ENCODE assay signal across 14 cellular contexts in genomic region chr6:66926060-66926459, GRCh38.
DNase-seq lines count a peak whose midpoint lies in the region; ATAC-seq and TF ChIP-seq lines count a peak whose summit lies in the region.
"Had no signal": no experiment of that assay in that cellular context is flagged by ENCODE, and none has a peak within 500 bp of the region (broad histone marks: within the 10 kb centered on the region; RNA-seq: fewer than 3 reads in every experiment).

No MANE protein-coding gene starts in this region.

- H3K9me2 ChIP-seq in OCI-LY1 (ENCODE audit: low read depth, low read length): no peaks in the 10 kb centered on the region

- peaks cover 14 to 44% (median 27%) of the 10 kb centered on the region in 5 donors for H3K9me3 Mint-ChIP-seq in CD8-positive, alpha-beta memory T cell

- TF ChIP-seq CTCF in OCI-LY1 (IDR thresholded peaks at IDR 0.05; ENCODE audit: low read length) (peak; percentile 58), choroid plexus epithelial cell (conservative IDR thresholded peaks at IDR 0.05; ENCODE audit: low read depth, low read length) (peak; percentile 29), thyroid gland (IDR thresholded peaks at IDR 0.05) (no peak)

- DNase-seq in A172 (ENCODE audit: low spot score) (peak; percentile 65), HS-27A (ENCODE audit: low read depth) (peak; percentile 36), choroid plexus epithelial cell (ENCODE audit: low read depth) (peak; percentile 56), thyroid gland (no peak), NCI-H345 (lab: John Stamatoyannopoulos, UW) (no peak)
- no peak for DNase-seq in CD8-positive, alpha-beta memory T cell
- DNase-seq: activated CD4-positive, alpha-beta T cell treated with anti-CD3 and anti-CD28 coated beads for 48 hours; left cardiac atrium; NCI-H1417 treated with DMSO at 0.1 percent for 48 hours; stimulated activated naive CD4-positive, alpha-beta T cell treated with Interleukin-2 at 50 U/mL for 16 hours had no signal

- POLR2A ChIA-PET in CD8-positive, alpha-beta memory T cell (lab: Charles Lee): no interaction called here

- intact Hi-C loops in thyroid gland (cut with DNase I): no loop called here

- H3K9me3 ChIP-seq in OCI-LY1 (ENCODE audit: low read length): peaks cover 3% of the 10 kb centered on the region; the same call in 1 of the 2 replicates
- peaks cover 13% of the 10 kb centered on the region for H3K9me3 ChIP-seq in CD8-positive, alpha-beta memory T cell (ENCODE audit: low read length)
- no peaks in the 10 kb centered on the region for H3K9me3 ChIP-seq in thyroid gland

- H3K36me3 ChIP-seq in OCI-LY1 (ENCODE audit: insufficient read depth, low read length) (no peaks in the 10 kb centered on the region), thyroid gland (no peaks in the 10 kb centered on the region)
- no peaks in the 10 kb centered on the region for H3K36me3 ChIP-seq in CD8-positive, alpha-beta memory T cell (ENCODE audit: insufficient read depth, low read length)
- H3K36me3 ChIP-seq: neutrophil had no signal

- CTCF ChIA-PET in CD8-positive, alpha-beta memory T cell (lab: Charles Lee): no interaction called here

- no peaks in the 10 kb centered on the region for H3K27me3 Mint-ChIP-seq in CD8-positive, alpha-beta memory T cell
- H3K27me3 Mint-ChIP-seq: central memory CD8-positive, alpha-beta T cell had no signal

- no peak overlapping the region for H3K27ac ChIP-seq in OCI-LY1 (ENCODE audit: low read depth, low read length, poor library complexity, severe bottlenecking)
- H3K27ac ChIP-seq in CD8-positive, alpha-beta memory T cell (ENCODE audit: low read depth, low read length): no peak overlapping the region
- no peak overlapping the region for H3K27ac ChIP-seq in thyroid gland
- H3K27ac ChIP-seq: neutrophil had no signal

- TF ChIP-seq POLR2A in thyroid gland (IDR thresholded peaks at IDR 0.05): no peak

- peak overlapping the region; percentile 29; the same call in 1 of the 2 replicates for H3K4me2 ChIP-seq in OCI-LY1 (ENCODE audit: low read length)

- no peak for ATAC-seq in HG02642 (IDR thresholded peaks at IDR 0.05; ENCODE audit: poor library complexity, unreplicated experiment)
- ATAC-seq: left cardiac atrium had no signal

- 89 to 90% methylated on average over 5 of the region's 5 CpGs for WGBS in thyroid gland, 2 donors

- H3K27me3 ChIP-seq in OCI-LY1 (ENCODE audit: insufficient read depth, low read length) (no peaks in the 10 kb centered on the region), thyroid gland (no peaks in the 10 kb centered on the region)
- H3K27me3 ChIP-seq in CD8-positive, alpha-beta memory T cell (ENCODE audit: insufficient read depth, low read length, poor library complexity, severe bottlenecking): no peaks in the 10 kb centered on the region
- H3K27me3 ChIP-seq: neutrophil had no signal

- no peak overlapping the region for H3K4me3 Mint-ChIP-seq in CD8-positive, alpha-beta memory T cell
- H3K4me3 Mint-ChIP-seq: central memory CD8-positive, alpha-beta T cell had no signal

- H2AFZ ChIP-seq in OCI-LY1 (ENCODE audit: low read length): 0 out of 2 replicates have a peak overlapping the region, but pooled peaks have one; percentile 35

- no peak overlapping the region for H3K9ac ChIP-seq in OCI-LY1 (ENCODE audit: low read length)

- H3F3A ChIP-seq in OCI-LY1 (ENCODE audit: insufficient read depth, low read length): no peaks in the 10 kb centered on the region

- no peaks in the 10 kb centered on the region for H3K79me2 ChIP-seq in OCI-LY1 (ENCODE audit: insufficient read depth, low read length)

- H3K4me1 Mint-ChIP-seq in CD8-positive, alpha-beta memory T cell: no peaks in the 10 kb centered on the region
- H3K4me1 Mint-ChIP-seq: central memory CD8-positive, alpha-beta T cell had no signal

- no peaks in the 10 kb centered on the region for H3K4me1 ChIP-seq in OCI-LY1 (ENCODE audit: insufficient read depth, low read length, severe bottlenecking)
- H3K4me1 ChIP-seq in CD8-positive, alpha-beta memory T cell (ENCODE audit: insufficient read depth, low read length): no peaks in the 10 kb centered on the region
- no peaks in the 10 kb centered on the region for H3K4me1 ChIP-seq in thyroid gland

- no peaks in the 10 kb centered on the region for H3K36me3 Mint-ChIP-seq in CD8-positive, alpha-beta memory T cell

- no peaks in the 10 kb centered on the region for H4K20me1 ChIP-seq in OCI-LY1 (ENCODE audit: insufficient read depth, low read length)

- H3K27ac Mint-ChIP-seq in CD8-positive, alpha-beta memory T cell: no peak overlapping the region

- no peak overlapping the region for H3K4me3 ChIP-seq in OCI-LY1 (ENCODE audit: low read depth, low read length, poor library complexity, severe bottlenecking)
- H3K4me3 ChIP-seq in choroid plexus epithelial cell (ENCODE audit: low read depth, low read length): no peak overlapping the region
- H3K4me3 ChIP-seq in CD8-positive, alpha-beta memory T cell (ENCODE audit: low read length): no peak overlapping the region
- no peak overlapping the region for H3K4me3 ChIP-seq in thyroid gland (replicated peaks in 1 of 3)

Comparison
In these comparisons a context has a peak if more than half of its experiments do, and no peak if none do; other contexts are left out.
1. DNase-seq: peak in A172 (single experiment), HS-27A (single experiment) and choroid plexus epithelial cell (single experiment); none in CD8-positive, alpha-beta memory T cell (0 of 5), thyroid gland (0 of 2) and NCI-H345 (single experiment).
2. CTCF ChIP-seq: peak in OCI-LY1 (single experiment) and choroid plexus epithelial cell (single experiment); none in thyroid gland (0 of 6).